Comparison of ENCODE assay signal across 35 cellular contexts in genomic region chr1:224755586-224755985, GRCh38.
"Had no signal": no experiment of that assay in that cellular context is flagged by ENCODE, and none has a peak within 500 bp of the region (broad histone marks: within the 10 kb centered on the region; RNA-seq: fewer than 3 reads in every experiment).

No MANE protein-coding gene starts in this region.

- H3K9me3 ChIP-seq: adrenal gland, body of pancreas had no signal

- H3K27me3 ChIP-seq: adrenal gland, body of pancreas, brain microvascular endothelial cell, breast epithelium had no signal

- H3K4me3 ChIP-seq: adrenal gland, body of pancreas, breast epithelium had no signal

- H3K4me1 Mint-ChIP-seq: activated B cell treated with CpG ODN at 0.5 μM for 24 hours; activated T-helper 17 cell treated with anti-CD3 and anti-CD28 coated beads, Interleukin-2, amount 50 U/mL, for 72 hours had no signal

- H3K4me3 Mint-ChIP-seq: activated B cell treated with CpG ODN at 0.5 μM for 24 hours; activated CD4-positive, alpha-beta memory T cell treated with anti-CD3 and anti-CD28 coated beads for 36 hours; activated CD4-positive, alpha-beta T cell treated with anti-CD3 and anti-CD28 coated beads, Interleukin-2, amount 10 ng/mL, durations not matched to agents 24 days and 14 days; activated CD8-positive, alpha-beta T cell treated with anti-CD3 and anti-CD28 coated beads for 36 hours; activated naive CD4-positive, alpha-beta T cell treated with anti-CD3 and anti-CD28 coated beads for 36 hours; activated naive CD8-positive, alpha-beta T cell treated with anti-CD3 and anti-CD28 coated beads for 36 hours; activated T-cell treated with anti-CD3 and anti-CD28 coated beads, Interleukin-2, amount 50 U/mL, for 4 hours; activated T-cell treated with anti-CD3 and anti-CD28 coated beads, Interleukin-2, amount 50 U/mL, for 72 hours; activated T-helper 1 cell treated with anti-CD3 and anti-CD28 coated beads, Interleukin-12 subunit alpha, Interleukin-12 subunit beta, Interleukin-2, Interleukin-4 antibody, amounts not matched to agents 30 ng/mL and 10 ng/mL and 1 ng/mL, durations not matched to agents 14 hours and 24 hours and 36 hours; activated T-helper 17 cell treated with anti-CD3 and anti-CD28 coated beads, Interleukin-2, amount 50 U/mL, for 72 hours; T-helper 1 cell treated with Interleukin-12 subunit alpha and Interleukin-12 subunit beta and Interleukin-4 antibody, amounts not matched to agents 30 μg/mL and 1 μg/mL, for 36 hours; T-helper 2 cell treated with Interferon-gamma antibody and Interleukin-4, amounts not matched to agents 5 μg/mL and 100 μg/mL, for 36 hours had no signal

- H3K4me1 ChIP-seq: adrenal gland, body of pancreas, breast epithelium had no signal

- H3K27ac Mint-ChIP-seq: activated B cell treated with CpG ODN at 0.5 μM for 24 hours; activated CD4-positive, alpha-beta memory T cell treated with anti-CD3 and anti-CD28 coated beads for 36 hours; activated CD4-positive, alpha-beta T cell treated with anti-CD3 and anti-CD28 coated beads, Interleukin-2, amount 10 ng/mL, durations not matched to agents 24 days and 14 days; activated CD8-positive, alpha-beta T cell treated with anti-CD3 and anti-CD28 coated beads for 36 hours; activated naive CD4-positive, alpha-beta T cell treated with anti-CD3 and anti-CD28 coated beads for 36 hours; activated naive CD4-positive, alpha-beta T cell treated with anti-CD3 and anti-CD28 coated beads, Interleukin-2, amount 50 U/mL, for 72 hours; activated naive CD8-positive, alpha-beta T cell treated with anti-CD3 and anti-CD28 coated beads for 36 hours; activated T-cell treated with anti-CD3 and anti-CD28 coated beads, Interleukin-2, amount 50 U/mL, for 72 hours; activated T-helper 1 cell treated with anti-CD3 and anti-CD28 coated beads, Interleukin-12 subunit alpha, Interleukin-12 subunit beta, Interleukin-2, Interleukin-4 antibody, amounts not matched to agents 30 ng/mL and 10 ng/mL and 1 ng/mL, durations not matched to agents 14 hours and 24 hours and 36 hours; activated T-helper 17 cell treated with anti-CD3 and anti-CD28 coated beads, Interleukin-2, amount 50 U/mL, for 72 hours; T-helper 1 cell treated with Interleukin-12 subunit alpha and Interleukin-12 subunit beta and Interleukin-4 antibody, amounts not matched to agents 30 μg/mL and 1 μg/mL, for 36 hours; T-helper 2 cell treated with Interferon-gamma antibody and Interleukin-4, amounts not matched to agents 5 μg/mL and 100 μg/mL, for 36 hours had no signal

- H3K36me3 Mint-ChIP-seq: activated CD4-positive, alpha-beta memory T cell treated with anti-CD3 and anti-CD28 coated beads for 36 hours; activated naive CD8-positive, alpha-beta T cell treated with anti-CD3 and anti-CD28 coated beads for 36 hours had no signal

- H3K36me3 ChIP-seq: adrenal gland, brain microvascular endothelial cell, breast epithelium had no signal

- H3K27me3 Mint-ChIP-seq: activated naive CD8-positive, alpha-beta T cell treated with anti-CD3 and anti-CD28 coated beads for 36 hours had no signal

- DNase-seq: activated B cell treated with CpG ODN at 0.5 μM for 24 hours; activated CD4-positive, alpha-beta memory T cell treated with anti-CD3 and anti-CD28 coated beads for 36 hours; activated CD4-positive, alpha-beta T cell treated with anti-CD3 and anti-CD28 coated beads for 4 hours; activated CD4-positive, alpha-beta T cell treated with anti-CD3 and anti-CD28 coated beads, Interleukin-2, amount 10 ng/mL, durations not matched to agents 24 days and 14 days; activated CD4-positive, alpha-beta T cell treated with anti-CD3 and anti-CD28 coated beads, Interleukin-2, amount 50 U/mL, for 1 hour; activated CD4-positive, alpha-beta T cell treated with anti-CD3 and anti-CD28 coated beads, Interleukin-2, amount 50 U/mL, for 4 hours; activated CD4-positive, CD25-positive, alpha-beta regulatory T cell treated with anti-CD3 and anti-CD28 coated beads, Interleukin-2, amount 50 U/mL, for 72 hours; activated CD8-positive, alpha-beta memory T cell treated with anti-CD3 and anti-CD28 coated beads, Interleukin-2, amount 50 U/mL, for 4 hours; activated CD8-positive, alpha-beta T cell treated with anti-CD3 and anti-CD28 coated beads for 36 hours; activated effector memory CD4-positive, alpha-beta T cell treated with anti-CD3 and anti-CD28 coated beads, Interleukin-2, amount 50 U/mL, for 16 hours; activated gamma-delta T cell treated with Interleukin-2 at 50 U/mL for 16 hours; activated naive CD4-positive, alpha-beta T cell; activated naive CD4-positive, alpha-beta T cell treated with anti-CD3 and anti-CD28 coated beads for 36 hours; activated naive CD4-positive, alpha-beta T cell treated with anti-CD3 and anti-CD28 coated beads, Interleukin-2, amount 50 U/mL, for 16 hours; activated naive CD8-positive, alpha-beta T cell treated with anti-CD3 and anti-CD28 coated beads for 36 hours; activated T-cell treated with anti-CD3 and anti-CD28 coated beads for 4 hours; activated T-cell treated with anti-CD3 and anti-CD28 coated beads, Interleukin-2, amount 50 U/mL, for 1 hour; activated T-cell treated with anti-CD3 and anti-CD28 coated beads, Interleukin-2, amount 50 U/mL, for 4 hours; activated T-cell treated with anti-CD3 and anti-CD28 coated beads, Interleukin-2, amount 50 U/mL, for 72 hours; adrenal gland; amniotic stem cell; aorta; body of pancreas; brain microvascular endothelial cell; SW 1271; T-helper 1 cell; T-helper 2 cell; T-helper 9 cell had no signal

- H3K27ac ChIP-seq: adrenal gland, body of pancreas, brain microvascular endothelial cell, breast epithelium, VCaP had no signal
